9 cellular contexts compared by ENCODE assay signal in genomic region chr19:54029930-54030490, GRCh38. TPM values are rescaled to one million over a fixed set of nuclear protein-coding genes. Genes with fewer than 3 reads are reported as not detected.
A peak's percentile ranks its signal among the peaks of the same experiment; 100 is the strongest.
DNase-seq lines count a peak whose midpoint lies in the region; ATAC-seq and TF ChIP-seq lines count a peak whose summit lies in the region.
"Had no signal": no experiment of that assay in that cellular context is flagged by ENCODE, and none has a peak within 500 bp of the region (broad histone marks: within the 10 kb centered on the region; RNA-seq: fewer than 3 reads in every experiment).

No MANE protein-coding gene starts in this region.

- no peak overlapping the region for H3K27ac Mint-ChIP-seq in MCF 10A (ENCODE audit: low read depth, unreplicated experiment)
- no peak overlapping the region for H3K27ac Mint-ChIP-seq in neural crest cell (ENCODE audit: unreplicated experiment)
- H3K27ac Mint-ChIP-seq: memory B cell had no signal

- H3K27me3 Mint-ChIP-seq in MCF 10A (ENCODE audit: insufficient read depth, unreplicated experiment) (no peaks in the 10 kb centered on the region), neural crest cell (ENCODE audit: low read depth) (peaks cover 23% of the 10 kb centered on the region)

- DNase-seq in MCF 10A (ENCODE audit: unreplicated experiment): peak; percentile 82
- DNase-seq in breast epithelium (ENCODE audit: low spot score in 2 of 2): no peak
- peak; percentile 67 for DNase-seq in NCI-H460 (ENCODE audit: extremely low read depth, low read depth)
- peak in 2 of 3 experiments; percentile 10 to 25 for DNase-seq in activated CD8-positive, alpha-beta memory T cell treated with anti-CD3 and anti-CD28 coated beads for 48 hours (ENCODE audit: low read depth in 2 of 3, low spot score in 2 of 3)
- DNase-seq in epithelial cell of proximal tubule (ENCODE audit: low read depth): no peak
- peak; percentile 73 for DNase-seq in neural crest cell (ENCODE audit: low read depth, low spot score)
- peak in 1 of 2 donors; percentile 48 for DNase-seq in tibial artery

- TF ChIP-seq POLR2A in breast epithelium (IDR thresholded peaks at IDR 0.05): no peak

- H3K4me1 ChIP-seq in breast epithelium (no peaks in the 10 kb centered on the region), tibial artery (no peaks in the 10 kb centered on the region)

- H3K36me3 Mint-ChIP-seq in MCF 10A (ENCODE audit: insufficient read depth, unreplicated experiment): no peaks in the 10 kb centered on the region
- H3K36me3 Mint-ChIP-seq in neural crest cell (ENCODE audit: low read depth): no peaks in the 10 kb centered on the region
- H3K36me3 Mint-ChIP-seq: memory B cell had no signal

- H3K4me1 Mint-ChIP-seq in MCF 10A (ENCODE audit: insufficient read depth, unreplicated experiment) (peaks cover 6% of the 10 kb centered on the region), neural crest cell (peaks cover 6% of the 10 kb centered on the region)
- H3K4me1 Mint-ChIP-seq: memory B cell had no signal

- H3K36me3 ChIP-seq in breast epithelium (no peaks in the 10 kb centered on the region), tibial artery (no peaks in the 10 kb centered on the region)

- ATAC-seq in GM18868 (IDR thresholded peaks at IDR 0.05; ENCODE audit: unreplicated experiment): no peak

- H3K4me3 Mint-ChIP-seq in MCF 10A (ENCODE audit: unreplicated experiment) (no peak overlapping the region), neural crest cell (no peak overlapping the region)
- H3K4me3 Mint-ChIP-seq: memory B cell had no signal

- H3K27ac ChIP-seq in breast epithelium: no peak overlapping the region
- no peak overlapping the region for H3K27ac ChIP-seq in tibial artery

- H3K27me3 ChIP-seq in breast epithelium: no peaks in the 10 kb centered on the region
- peaks cover 0 to 20% of the 10 kb centered on the region in 2 donors for H3K27me3 ChIP-seq in tibial artery

- BruUV-seq in MCF 10A (replicated peaks; lab: Mats Ljungman, UMichigan): no TSS peak

- POLR2A ChIA-PET in MCF 10A (lab: Yijun Ruan, JAX): interaction anchor here (0.5 kb wide), 1 partner anchor 633 kb away, joined by 3 read pairs; no protein-coding TSS in a partner anchor

- H3K4me3 ChIP-seq in breast epithelium (no peak overlapping the region), epithelial cell of proximal tubule (ENCODE audit: low read depth, low read length) (no peak overlapping the region), tibial artery (no peak overlapping the region)

- TF ChIP-seq CTCF in MCF 10A (IDR thresholded peaks at IDR 0.05; ENCODE audit: unreplicated experiment) (peak; percentile 49), breast epithelium (IDR thresholded peaks at IDR 0.05) (no peak), epithelial cell of proximal tubule (conservative IDR thresholded peaks at IDR 0.05; ENCODE audit: low read depth, low read length) (peak; percentile 62), neural crest cell (conservative IDR thresholded peaks at IDR 0.05) (peak; percentile 68), tibial artery (IDR thresholded peaks at IDR 0.05) (peak; percentile 24 to 47)

- H3K9me3 ChIP-seq in breast epithelium (no peaks in the 10 kb centered on the region), tibial artery (no peaks in the 10 kb centered on the region)

- H3K9me3 Mint-ChIP-seq in MCF 10A (ENCODE audit: unreplicated experiment) (no peaks in the 10 kb centered on the region), neural crest cell (no peaks in the 10 kb centered on the region)

- CTCF ChIA-PET in MCF 10A (lab: Yijun Ruan, JAX): interaction anchor here (0.6 to 9.1 kb wide), 33 partner anchors 8 to 835 kb away, joined by 3 to 146 read pairs (median 4); partner anchors contain the start of genes OSCAR and PRKCG

- intact Hi-C loops in MCF 10A (cut with micrococcal nuclease): loop anchor here (1.0 kb wide), 1 partner anchor 237 kb away; no protein-coding TSS in a partner anchor
- intact Hi-C loops in breast epithelium (cut with DNase I; ENCODE audit: low total_unique reads): no loop called here
- intact Hi-C loops in tibial artery (cut with DNase I; ENCODE audit: low total_unique reads): no loop called here

RNA-seq across cellular contexts. Expression of gene VSTM1, which starts 33.7 kb away (rescaled TPM):
- total RNA-seq in MCF 10A (2022): not detected in 2 replicates
- not detected for total RNA-seq in breast epithelium
- not detected in 2 replicates for total RNA-seq in NCI-H460 (2014; rRNA removed; shearing (Covaris generic))
- not detected in 2 replicates for polyA plus RNA-seq in NCI-H460 (2014; cell fraction: nucleus; rRNA removed)
- total RNA-seq in epithelial cell of proximal tubule: 0.75 TPM in 1 of 2 replicates, not detected in the other
- not detected in 2 replicates for total RNA-seq in neural crest cell

RNA-seq across cellular contexts. Expression of gene CACNG6, which starts 38.6 kb away (rescaled TPM):
- total RNA-seq in MCF 10A (2022) (not detected in 2 replicates), breast epithelium (not detected), epithelial cell of proximal tubule (0.29 and 0.94 TPM in 2 replicates), neural crest cell (0.77 and 0.82 TPM in 2 replicates)
- total RNA-seq in NCI-H460 (2014; rRNA removed; shearing (Covaris generic)): 4.6 and 4.9 TPM in 2 replicates
- 2.0 and 7.9 TPM in 2 replicates for polyA plus RNA-seq in NCI-H460 (2014; cell fraction: nucleus; rRNA removed)

RNA-seq across cellular contexts. Expression of gene TARM1, which starts 51.2 kb away (rescaled TPM):
- total RNA-seq in MCF 10A (2022) (not detected in 2 replicates), breast epithelium (not detected), epithelial cell of proximal tubule (not detected in 2 replicates), neural crest cell (not detected in 2 replicates)
- not detected in 2 replicates for total RNA-seq in NCI-H460 (2014; rRNA removed; shearing (Covaris generic))
- not detected in 2 replicates for polyA plus RNA-seq in NCI-H460 (2014; cell fraction: nucleus; rRNA removed)

Comparison
In these comparisons a context has a peak if more than half of its experiments do, and no peak if none do; other contexts are left out.
1. DNase-seq: peak in MCF 10A (single experiment), NCI-H460 (single experiment), activated CD8-positive, alpha-beta memory T cell treated with anti-CD3 and anti-CD28 coated beads for 48 hours (2 of 3) and neural crest cell (single experiment); none in breast epithelium (0 of 2) and epithelial cell of proximal tubule (single experiment).
2. CTCF ChIP-seq: peak in MCF 10A (single experiment), epithelial cell of proximal tubule (single experiment), neural crest cell (single experiment) and tibial artery (2 of 2); none in breast epithelium (0 of 3).